18 cellular contexts compared by ENCODE assay signal in the genomic region with DNA sequence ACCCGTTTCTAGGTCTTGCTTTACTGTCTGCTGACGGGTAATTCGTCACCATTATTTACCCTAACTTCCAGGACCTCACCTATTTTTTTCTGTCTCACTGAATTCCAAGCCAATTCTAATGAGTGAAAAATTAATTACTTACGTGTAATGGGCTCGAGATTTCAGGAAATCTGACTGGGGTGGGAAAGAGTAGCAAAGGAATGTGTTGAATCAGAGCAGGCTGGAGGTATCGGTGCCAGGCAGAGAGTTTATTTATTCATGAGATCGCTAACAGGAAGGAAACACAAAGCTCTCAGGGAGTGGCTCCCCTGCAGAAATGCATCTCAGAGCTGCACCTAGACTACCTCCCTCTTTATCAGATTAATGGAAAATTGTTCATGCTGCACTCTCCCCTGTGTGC. TPM values are rescaled to one million over a fixed set of nuclear protein-coding genes. Genes with fewer than 3 reads are reported as not detected.
A peak's percentile ranks its signal among the peaks of the same experiment; 100 is the strongest.
DNase-seq lines count a peak whose midpoint lies in the region; ATAC-seq, FAIRE-seq and TF ChIP-seq lines count a peak whose summit lies in the region.
"Had no signal": no experiment of that assay in that cellular context is flagged by ENCODE, and none has a peak within 500 bp of the region (broad histone marks: within the 10 kb centered on the region; RNA-seq: fewer than 3 reads in every experiment).

No MANE protein-coding gene starts in this region.

- H3K9me3 ChIP-seq in endothelial cell of umbilical vein (replicated peaks; ENCODE audit: control insufficient read depth, insufficient read depth, low read length) = no peaks in the 10 kb centered on the region

- intact Hi-C loops in endothelial cell of umbilical vein (cut with micrococcal nuclease) = no loop called here

- POLR2A ChIA-PET in endothelial cell of umbilical vein (lab: Charles Lee) = interaction anchor here (0.6 kb wide), 1 partner anchor 146 kb away, joined by 3 read pairs; no protein-coding TSS in a partner anchor

- no peak overlapping the region for H3K9ac ChIP-seq in endothelial cell of umbilical vein (replicated peaks; ENCODE audit: extremely low read depth, insufficient read depth, low read length)

- dilution Hi-C loops in endothelial cell of umbilical vein (cut with MboI; ENCODE audit: extremely low pct_ligation_motif_present, low sequenced_read_pairs) = no loop called here

- H3K4me3 ChIP-seq in endothelial cell of umbilical vein (replicated peaks in 1 of 3; ENCODE audit: insufficient read depth in 1 of 3, low read depth in 1 of 3, low read length in 3 of 3) = no peak overlapping the region
- H3K4me3 ChIP-seq: cardiac muscle cell had no signal

- H3K36me3 Mint-ChIP-seq in neural crest cell (ENCODE audit: low read depth) = no peaks in the 10 kb centered on the region
- H3K36me3 Mint-ChIP-seq: stimulated activated effector memory CD8-positive, alpha-beta T cell treated with anti-CD3 and anti-CD28 coated beads, Interleukin-12 subunit alpha, Interleukin-12 subunit beta, amount 100 ng/mL, for 72 hours had no signal

- no peaks in the 10 kb centered on the region for H3K9me3 Mint-ChIP-seq in neural crest cell
- H3K9me3 Mint-ChIP-seq: endodermal cell; stimulated activated effector memory CD8-positive, alpha-beta T cell treated with anti-CD3 and anti-CD28 coated beads, Interleukin-12 subunit alpha, Interleukin-12 subunit beta, amount 100 ng/mL, for 72 hours had no signal

- no peak for ATAC-seq in GM21423 (IDR thresholded peaks at IDR 0.05; ENCODE audit: unreplicated experiment)
- ATAC-seq: HCT116; stimulated activated effector memory CD8-positive, alpha-beta T cell treated with anti-CD3 and anti-CD28 coated beads, Interleukin-12 subunit alpha, Interleukin-12 subunit beta, amount 100 ng/mL, for 72 hours had no signal

- no peaks in the 10 kb centered on the region for H3K36me3 ChIP-seq in endothelial cell of umbilical vein (ENCODE audit: control insufficient read depth in 2 of 2, extremely low read depth in 1 of 2, insufficient read depth in 2 of 2, low read length in 2 of 2)
- H3K36me3 ChIP-seq: cardiac muscle cell had no signal

- H3K4me1 ChIP-seq in endothelial cell of umbilical vein (ENCODE audit: control insufficient read depth, extremely low read depth, insufficient read depth, low read length) = peaks cover 8% of the 10 kb centered on the region

- H3K9me1 ChIP-seq in endothelial cell of umbilical vein (replicated peaks; ENCODE audit: control insufficient read depth, extremely low read depth, insufficient read depth, low read length) = no peaks in the 10 kb centered on the region

- no peak overlapping the region for H3K4me2 ChIP-seq in endothelial cell of umbilical vein (ENCODE audit: insufficient read depth, low read length)

- peak overlapping the region; percentile 59 for H3K4me3 Mint-ChIP-seq in neural crest cell
- H3K4me3 Mint-ChIP-seq: endodermal cell; stimulated activated effector memory CD8-positive, alpha-beta T cell treated with anti-CD3 and anti-CD28 coated beads, Interleukin-12 subunit alpha, Interleukin-12 subunit beta, amount 100 ng/mL, for 72 hours had no signal

- no peak overlapping the region for H2AFZ ChIP-seq in endothelial cell of umbilical vein (ENCODE audit: low read depth, low read length)

- no peaks in the 10 kb centered on the region for H4K20me1 ChIP-seq in endothelial cell of umbilical vein (replicated peaks; ENCODE audit: control insufficient read depth, extremely low read depth, insufficient read depth, low read length)

- no peak for FAIRE-seq in endothelial cell of umbilical vein (lab: Jason Lieb, UNC)

- peaks cover 20% of the 10 kb centered on the region for H3K4me1 Mint-ChIP-seq in neural crest cell
- H3K4me1 Mint-ChIP-seq: stimulated activated effector memory CD8-positive, alpha-beta T cell treated with anti-CD3 and anti-CD28 coated beads, Interleukin-12 subunit alpha, Interleukin-12 subunit beta, amount 100 ng/mL, for 72 hours had no signal

- no TSS peak for BruUV-seq in endothelial cell of umbilical vein (replicated peaks; lab: Mats Ljungman, UMichigan)

- CTCF ChIA-PET in endothelial cell of umbilical vein (lab: Charles Lee) = interaction anchor here (0.9 to 1.5 kb wide), 3 partner anchors 10 to 96 kb away, joined by 3 to 4 read pairs (median 4); no protein-coding TSS in a partner anchor

- no peak overlapping the region for H3K27ac Mint-ChIP-seq in neural crest cell (ENCODE audit: unreplicated experiment)
- H3K27ac Mint-ChIP-seq: endodermal cell; stimulated activated effector memory CD8-positive, alpha-beta T cell treated with anti-CD3 and anti-CD28 coated beads, Interleukin-12 subunit alpha, Interleukin-12 subunit beta, amount 100 ng/mL, for 72 hours had no signal

- peaks cover 2 to 3% of the 10 kb centered on the region in 2 experiments for H3K27me3 ChIP-seq in endothelial cell of umbilical vein (ENCODE audit: control insufficient read depth in 2 of 2, insufficient read depth in 2 of 2, low read length in 2 of 2)

- DNase-seq in AG20443 (ENCODE audit: low spot score) = peak; percentile 40
- DNase-seq in HT-29 (ENCODE audit: low spot score) = peak; percentile 55
- DNase-seq in endothelial cell of umbilical vein (ENCODE audit: low read depth, low spot score) = no peak
- DNase-seq in neural crest cell (ENCODE audit: low read depth, low spot score) = no peak
- DNase-seq in stimulated activated CD4-positive, alpha-beta T cell treated with anti-CD3 and anti-CD28 coated beads, Interleukin-4, amount 100 ng/mL, for 24 hours = no peak
- no peak for DNase-seq in OCI-M1 (lab: John Stamatoyannopoulos, UW)
- no peak for DNase-seq in activated naive CD4-positive, alpha-beta T cell (lab: John Stamatoyannopoulos, UW)
- DNase-seq: activated CD4-positive, alpha-beta T cell treated with anti-CD3 and anti-CD28 coated beads, Interleukin-2, amount 50 U/mL, for 1 hour; endodermal cell; GDM1; NCI-H1048; NCI-H446; T-helper 2 cell had no signal

- H3K27me3 Mint-ChIP-seq in neural crest cell (ENCODE audit: low read depth) = peaks cover 16% of the 10 kb centered on the region

- no peak for TF ChIP-seq POLR2A in endothelial cell of umbilical vein (IDR thresholded peaks at IDR 0.05; ENCODE audit: low read depth, low read length)

- H3K27ac ChIP-seq in endothelial cell of umbilical vein (ENCODE audit: insufficient read depth, low read depth, low read length) = no peak overlapping the region
- H3K27ac ChIP-seq: C4-2B, cardiac muscle cell had no signal

- TF ChIP-seq CTCF in endothelial cell of umbilical vein (IDR thresholded peaks at IDR 0.05; ENCODE audit: extremely low read depth in 1 of 2, insufficient read depth in 1 of 2, low read depth in 1 of 2, low read length in 2 of 2) (no peak), neural crest cell (conservative IDR thresholded peaks at IDR 0.05) (no peak)

- H3K79me2 ChIP-seq in endothelial cell of umbilical vein (ENCODE audit: control insufficient read depth, insufficient read depth, low read length) = no peaks in the 10 kb centered on the region

TF ChIP-seq in endothelial cell of umbilical vein, 7 proteins besides CTCF, POLR2A, EP300 and RAD21:
- TF ChIP-seq MYC (IDR thresholded peaks at IDR 0.05; ENCODE audit: low read depth, low read length) (no peak), GATA2 (IDR thresholded peaks at IDR 0.05; ENCODE audit: insufficient read depth, insufficient read length, low read depth, low read length) (peak; percentile 11), EZH2 (IDR thresholded peaks at IDR 0.05; ENCODE audit: borderline replicate concordance, low read depth, low read length, severe bottlenecking) (no peak)
TF ChIP-seq in endothelial cell of umbilical vein: peak in this region for 1.

RNA-seq across cellular contexts. Expression of a gene that starts 4.0 kb away (rescaled TPM):
- 0.97 and 1.6 TPM in 2 replicates for total RNA-seq in HT-29 (2014; rRNA removed; shearing (Covaris generic))
- 10.1 and 10.7 TPM in 2 replicates for total RNA-seq in endothelial cell of umbilical vein
- 3.0 and 3.6 TPM in 2 replicates for polyA plus RNA-seq in endothelial cell of umbilical vein
- 2.7 and 3.1 TPM in 2 replicates for polyA plus RNA-seq in endothelial cell of umbilical vein (2011; cell fraction: cytosol; rRNA removed)
- 6.3 and 8.1 TPM in 2 replicates for polyA plus RNA-seq in endothelial cell of umbilical vein (2011; cell fraction: nucleus; rRNA removed)
- polyA plus RNA-seq in endothelial cell of umbilical vein (2012) = 4.1 and 6.6 TPM in 2 replicates
- polyA minus RNA-seq in endothelial cell of umbilical vein = 9.4 and 10.9 TPM in 2 replicates
- 0.61 TPM for polyA minus RNA-seq in endothelial cell of umbilical vein (2011; cell fraction: cytosol; rRNA and poly(A)+ RNA removed)
- polyA minus RNA-seq in endothelial cell of umbilical vein (2011; cell fraction: nucleus; rRNA and poly(A)+ RNA removed) = 6.8 and 9.8 TPM in 2 replicates
- total RNA-seq in neural crest cell = 21.7 and 22.7 TPM in 2 replicates

Comparison
In these comparisons a context has a peak if more than half of its experiments do, and no peak if none do; other contexts are left out.
1. DNase-seq: peak in AG20443 (single experiment) and HT-29 (single experiment); none in endothelial cell of umbilical vein (single experiment), neural crest cell (single experiment), stimulated activated CD4-positive, alpha-beta T cell treated with anti-CD3 and anti-CD28 coated beads, Interleukin-4, amount 100 ng/mL, for 24 hours (single experiment), OCI-M1 (single experiment) and activated naive CD4-positive, alpha-beta T cell (0 of 4).